Comparison of ENCODE assay signal across 1 cellular context in genomic region chr1:200386416-200386815, GRCh38.
TF ChIP-seq lines count a peak whose summit lies in the region.

No MANE protein-coding gene starts in this region.

TF ChIP-seq in SK-N-SH treated with all-trans-retinoic acid at 6 μM for 48 hours, 23 proteins besides CTCF, POLR2A, EP300 and RAD21 (continued from another document):
- TF ChIP-seq, protein P1, sequence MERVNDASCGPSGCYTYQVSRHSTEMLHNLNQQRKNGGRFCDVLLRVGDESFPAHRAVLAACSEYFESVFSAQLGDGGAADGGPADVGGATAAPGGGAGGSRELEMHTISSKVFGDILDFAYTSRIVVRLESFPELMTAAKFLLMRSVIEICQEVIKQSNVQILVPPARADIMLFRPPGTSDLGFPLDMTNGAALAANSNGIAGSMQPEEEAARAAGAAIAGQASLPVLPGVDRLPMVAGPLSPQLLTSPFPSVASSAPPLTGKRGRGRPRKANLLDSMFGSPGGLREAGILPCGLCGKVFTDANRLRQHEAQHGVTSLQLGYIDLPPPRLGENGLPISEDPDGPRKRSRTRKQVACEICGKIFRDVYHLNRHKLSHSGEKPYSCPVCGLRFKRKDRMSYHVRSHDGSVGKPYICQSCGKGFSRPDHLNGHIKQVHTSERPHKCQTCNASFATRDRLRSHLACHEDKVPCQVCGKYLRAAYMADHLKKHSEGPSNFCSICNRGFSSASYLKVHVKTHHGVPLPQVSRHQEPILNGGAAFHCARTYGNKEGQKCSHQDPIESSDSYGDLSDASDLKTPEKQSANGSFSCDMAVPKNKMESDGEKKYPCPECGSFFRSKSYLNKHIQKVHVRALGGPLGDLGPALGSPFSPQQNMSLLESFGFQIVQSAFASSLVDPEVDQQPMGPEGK (CRISPR knock-in tag; IDR thresholded peaks at IDR 0.05; ENCODE audit: borderline replicate concordance): no peak
- TF ChIP-seq GLIS3 (CRISPR knock-in tag; IDR thresholded peaks at IDR 0.05) (no peak), ESRRG (CRISPR knock-in tag; IDR thresholded peaks at IDR 0.05) (no peak)
